In genomic region chr11:94786264-94787126, GRCh38 we compare ENCODE assay signal across 8 cellular contexts. TPM values are rescaled to one million over a fixed set of nuclear protein-coding genes. Genes with fewer than 3 reads are reported as not detected.
DNase-seq lines count a peak whose midpoint lies in the region; ATAC-seq and TF ChIP-seq lines count a peak whose summit lies in the region.

No MANE protein-coding gene starts in this region.

- CTCF ChIA-PET in WTC11 (lab: Charles Lee) = interaction anchor here (0.6 to 2.7 kb wide), 17 partner anchors 8 to 932 kb away, joined by 3 to 12 read pairs (median 4); partner anchors contain the start of genes AMOTL1 and SESN3

- H3K9me3 Mint-ChIP-seq in WTC11 = no peaks in the 10 kb centered on the region

- no peak for DNase-seq in AG09309 (ENCODE audit: low read depth)
- no peak for DNase-seq in HL-60 (ENCODE audit: low read depth in 1 of 2, low spot score in 1 of 2)
- peak; percentile 51 for DNase-seq in WTC11 (ENCODE audit: low spot score)
- DNase-seq in iris pigment epithelial cell (ENCODE audit: low read depth) = peak; percentile 71
- DNase-seq in HuH-7.5 (ENCODE audit: low spot score) = no peak
- DNase-seq in omental fat pad (ENCODE audit: low spot score) = no peak
- DNase-seq in T1000 (lab: John Stamatoyannopoulos, UW) = no peak

- ATAC-seq in GM18502 (IDR thresholded peaks at IDR 0.05; ENCODE audit: poor library complexity, unreplicated experiment) = peak; percentile 62
- peak; percentile 84 for ATAC-seq in WTC11
- ATAC-seq in omental fat pad (ENCODE audit: low FRiP score) = no peak

- H3K36me3 Mint-ChIP-seq in WTC11 = no peaks in the 10 kb centered on the region

- no peak overlapping the region for H3K27ac Mint-ChIP-seq in WTC11

- POLR2A ChIA-PET in WTC11 (lab: Charles Lee) = no interaction called here

- H3K4me3 Mint-ChIP-seq in WTC11 = no peak overlapping the region

- TF ChIP-seq CTCF in AG09309 (IDR thresholded peaks at IDR 0.05; ENCODE audit: control insufficient read depth, insufficient read depth, low read depth, low read length, missing control alignments) (peak; percentile 47), HL-60 (IDR thresholded peaks at IDR 0.05; ENCODE audit: insufficient read depth, low read length) (peak; percentile 65), WTC11 (IDR thresholded peaks at IDR 0.05) (peak; percentile 66), omental fat pad (IDR thresholded peaks at IDR 0.05) (no peak)

- H3K4me1 Mint-ChIP-seq in WTC11 = peaks cover 63% of the 10 kb centered on the region

- no peak overlapping the region for H3K27ac ChIP-seq in HL-60 (replicated peaks)

- no peak overlapping the region for H3K4me3 ChIP-seq in AG09309 (ENCODE audit: control insufficient read depth, low read depth, low read length)
- H3K4me3 ChIP-seq in HL-60 (replicated peaks; ENCODE audit: insufficient read depth, low read length) = no peak overlapping the region

- H3K27me3 Mint-ChIP-seq in WTC11 (ENCODE audit: low read depth) = no peaks in the 10 kb centered on the region

- no peaks in the 10 kb centered on the region for H3K27me3 ChIP-seq in HL-60 (ENCODE audit: insufficient read depth, poor library complexity, severe bottlenecking)

TF ChIP-seq in WTC11, 78 proteins besides CTCF, POLR2A, EP300 and RAD21:
- TF ChIP-seq NFYB (CRISPR knock-in tag; conservative IDR thresholded peaks at IDR 0.05; ENCODE audit: low read depth) = no peak
- no peak for TF ChIP-seq NFATC4 (CRISPR knock-in tag; IDR thresholded peaks at IDR 0.05)
- TF ChIP-seq ZNF423 (CRISPR knock-in tag; IDR thresholded peaks at IDR 0.05) = no peak
- TF ChIP-seq GTF2I (CRISPR knock-in tag; conservative IDR thresholded peaks at IDR 0.05) = no peak
- TF ChIP-seq ZNF425 (CRISPR knock-in tag; conservative IDR thresholded peaks at IDR 0.05) = no peak
- TF ChIP-seq ZBTB21 (CRISPR knock-in tag; IDR thresholded peaks at IDR 0.05; ENCODE audit: borderline replicate concordance) = no peak
- TF ChIP-seq TEAD4 (CRISPR knock-in tag; IDR thresholded peaks at IDR 0.05) = no peak
- no peak for TF ChIP-seq EMX1 (CRISPR knock-in tag; IDR thresholded peaks at IDR 0.05)
- TF ChIP-seq NFE2L1 (CRISPR knock-in tag; IDR thresholded peaks at IDR 0.05) = no peak
- no peak for TF ChIP-seq CREB1 (CRISPR knock-in tag; IDR thresholded peaks at IDR 0.05)
- TF ChIP-seq ZNF219 (CRISPR knock-in tag; IDR thresholded peaks at IDR 0.05; ENCODE audit: borderline replicate concordance) = no peak
- TF ChIP-seq ETV6 (CRISPR knock-in tag; IDR thresholded peaks at IDR 0.05) = no peak
TF ChIP-seq in WTC11: peak in this region for 0.

RNA-seq across cellular contexts. Expression of gene AMOTL1, which starts 18.3 kb away (rescaled TPM):
- total RNA-seq in WTC11 (2021) (23.4 to 39.8 TPM (median 26.4 TPM) in 3 replicates), omental fat pad (10 to 100 TPM; 32.0 to 67.6 (median 56.8) TPM)

Comparison
In these comparisons a context has a peak if more than half of its experiments do, and no peak if none do; other contexts are left out.
1. DNase-seq: peak in WTC11 (single experiment) and iris pigment epithelial cell (single experiment); none in AG09309 (single experiment), HL-60 (0 of 2), HuH-7.5 (single experiment), omental fat pad (single experiment) and T1000 (single experiment).
2. CTCF ChIP-seq: peak in AG09309 (single experiment), HL-60 (single experiment) and WTC11 (single experiment); none in omental fat pad (0 of 3).